1 cellular context compared by ENCODE assay signal in genomic region chr7:47252706-47253105, GRCh38.
TF ChIP-seq lines count a peak whose summit lies in the region.

No MANE protein-coding gene starts in this region.

TF ChIP-seq in HepG2, 621 proteins besides CTCF, POLR2A, EP300 and RAD21 (continued from another document):
- TF ChIP-seq ZBTB46 (CRISPR knock-in tag; IDR thresholded peaks at IDR 0.05; ENCODE audit: borderline replicate concordance) = no peak
- TF ChIP-seq ZNF431 (CRISPR knock-in tag; IDR thresholded peaks at IDR 0.05; ENCODE audit: borderline replicate concordance, low read depth) = peak; percentile 57; the same call in 1 of the 2 replicates
TF ChIP-seq in HepG2: peak in this region for 1.
